In genomic region chr18:80245781-80246655, GRCh38 we compare ENCODE assay signal across 8 cellular contexts. TPM values are rescaled to one million over a fixed set of nuclear protein-coding genes. Genes with fewer than 3 reads are reported as not detected.
A peak's percentile ranks its signal among the peaks of the same experiment; 100 is the strongest.
DNase-seq lines count a peak whose midpoint lies in the region; ATAC-seq and TF ChIP-seq lines count a peak whose summit lies in the region.

No MANE protein-coding gene starts in this region.

- no peak for TF ChIP-seq CTCF in CD4-positive, alpha-beta T cell (IDR thresholded peaks at IDR 0.05)
- TF ChIP-seq CTCF in colonic mucosa (IDR thresholded peaks at IDR 0.05) (no peak), natural killer cell (IDR thresholded peaks at IDR 0.05) (no peak)

- no peaks in the 10 kb centered on the region for H3K4me1 ChIP-seq in colonic mucosa

- H3K4me3 ChIP-seq in colonic mucosa, result peak overlapping the region; percentile 69

- POLR2A ChIA-PET in CD4-positive, alpha-beta T cell (lab: Charles Lee), result no interaction called here

- no peaks in the 10 kb centered on the region for H3K36me3 Mint-ChIP-seq in CD4-positive, alpha-beta T cell (ENCODE audit: low read depth)
- no peaks in the 10 kb centered on the region for H3K36me3 Mint-ChIP-seq in natural killer cell

- H3K4me3 Mint-ChIP-seq in CD4-positive, alpha-beta T cell, result peak overlapping the region; percentile 58
- peak overlapping the region; percentile 68 for H3K4me3 Mint-ChIP-seq in natural killer cell

- no peak for ATAC-seq in CD4-positive, alpha-beta T cell (ENCODE audit: poor library complexity)
- ATAC-seq in natural killer cell, result no peak
- no peak for ATAC-seq in HG03095 (IDR thresholded peaks at IDR 0.05; ENCODE audit: unreplicated experiment)

- no peak overlapping the region for H3K27ac Mint-ChIP-seq in CD4-positive, alpha-beta T cell
- no peak overlapping the region for H3K27ac Mint-ChIP-seq in natural killer cell

- peak overlapping the region in 1 of 2 donors; percentile 12 for H3K9ac ChIP-seq in colonic mucosa (ENCODE audit: low read depth in 2 of 2, low read length in 2 of 2)

- no peak for DNase-seq in CD4-positive, alpha-beta T cell
- DNase-seq in NCI-H146 treated with DMSO at 0.1 percent for 48 hours (lab: John Stamatoyannopoulos, UW; ENCODE audit: unreplicated experiment) (peak; percentile 24), colonic mucosa (no peak), natural killer cell (no peak), SW480 (ENCODE audit: low spot score) (no peak), GOT3 (lab: John Stamatoyannopoulos, UW) (no peak)
- no peak for DNase-seq in activated naive CD4-positive, alpha-beta T cell (lab: John Stamatoyannopoulos, UW)

- peaks cover 76% of the 10 kb centered on the region for H3K27me3 Mint-ChIP-seq in CD4-positive, alpha-beta T cell
- H3K27me3 Mint-ChIP-seq in natural killer cell (ENCODE audit: low read depth in 2 of 2), result peaks cover 24 to 39% of the 10 kb centered on the region in 2 donors

- no peaks in the 10 kb centered on the region for H3K4me1 Mint-ChIP-seq in CD4-positive, alpha-beta T cell (ENCODE audit: low read depth)
- peaks cover 0 to 6% of the 10 kb centered on the region in 2 donors for H3K4me1 Mint-ChIP-seq in natural killer cell

- intact Hi-C loops in CD4-positive, alpha-beta T cell (cut with DNase I, micrococcal nuclease), result no loop called here
- intact Hi-C loops in colonic mucosa (cut with DNase I) (no loop called here), natural killer cell (cut with micrococcal nuclease) (no loop called here)

- H3K27me3 ChIP-seq in CD4-positive, alpha-beta T cell (ENCODE audit: control insufficient read depth, insufficient read depth, low read length), result peaks cover 44% of the 10 kb centered on the region
- H3K27me3 ChIP-seq in colonic mucosa, result peaks cover 12% of the 10 kb centered on the region

- H3K36me3 ChIP-seq in colonic mucosa, result no peaks in the 10 kb centered on the region

- H3K9me3 Mint-ChIP-seq in CD4-positive, alpha-beta T cell, result no peaks in the 10 kb centered on the region
- H3K9me3 Mint-ChIP-seq in natural killer cell, result no peaks in the 10 kb centered on the region

- H3K27ac ChIP-seq in CD4-positive, alpha-beta T cell (ENCODE audit: low read depth, low read length), result no peak overlapping the region
- no peak overlapping the region for H3K27ac ChIP-seq in colonic mucosa

- CTCF ChIA-PET in CD4-positive, alpha-beta T cell (lab: Charles Lee), result no interaction called here

- no peaks in the 10 kb centered on the region for H3K9me3 ChIP-seq in CD4-positive, alpha-beta T cell (ENCODE audit: control insufficient read depth, low read length)
- H3K9me3 ChIP-seq in colonic mucosa, result no peaks in the 10 kb centered on the region

RNA-seq across cellular contexts. Expression of gene PARD6G, which starts 1.3 kb away (rescaled TPM):
- total RNA-seq in CD4-positive, alpha-beta T cell, result 1 to 10 TPM in 1 of 2 experiments, under 1 TPM in 1; 0.38 to 1.1 TPM
- total RNA-seq in colonic mucosa (1 to 10 TPM; 1.0 to 1.2 TPM), natural killer cell (not detected)
